ENCODE assay signal across 33 cellular contexts in genomic region chr13:104525467-104525866, GRCh38.
"Had no signal": no experiment of that assay in that cellular context is flagged by ENCODE, and none has a peak within 500 bp of the region (broad histone marks: within the 10 kb centered on the region; RNA-seq: fewer than 3 reads in every experiment).

No MANE protein-coding gene starts in this region.

- H3K4me3 Mint-ChIP-seq: activated B cell treated with CpG ODN at 0.5 μM for 24 hours; activated CD8-positive, alpha-beta memory T cell treated with anti-CD3 and anti-CD28 coated beads, Interleukin-2, amount 10 ng/mL, durations not matched to agents 7 days and 5 days; activated CD8-positive, alpha-beta T cell treated with anti-CD3 and anti-CD28 coated beads, Interleukin-2, amount 10 ng/mL, durations not matched to agents 7 days and 5 days; activated naive CD4-positive, alpha-beta T cell treated with anti-CD3 and anti-CD28 coated beads for 36 hours; activated naive CD4-positive, alpha-beta T cell treated with anti-CD3 and anti-CD28 coated beads, Interleukin-2, amount 50 U/mL, for 24 hours; activated naive CD8-positive, alpha-beta T cell treated with anti-CD3 and anti-CD28 coated beads for 36 hours; activated naive CD8-positive, alpha-beta T cell treated with anti-CD3 and anti-CD28 coated beads, Interleukin-2, amount 50 U/mL, for 24 hours; activated T-helper 1 cell treated with anti-CD3 and anti-CD28 coated beads, Interleukin-12 subunit alpha, Interleukin-12 subunit beta, Interleukin-2, Interleukin-4 antibody, amounts not matched to agents 30 ng/mL and 10 ng/mL and 1 ng/mL, durations not matched to agents 14 hours and 24 hours and 36 hours; T-helper 17 cell; T-helper 2 cell treated with Interferon-gamma antibody and Interleukin-4, amounts not matched to agents 5 μg/mL and 100 μg/mL, for 36 hours had no signal

- H3K36me3 Mint-ChIP-seq: activated CD8-positive, alpha-beta memory T cell treated with anti-CD3 and anti-CD28 coated beads, Interleukin-2, amount 10 ng/mL, durations not matched to agents 7 days and 5 days; activated naive CD8-positive, alpha-beta T cell treated with anti-CD3 and anti-CD28 coated beads for 36 hours had no signal

- H3K9me3 ChIP-seq: adrenal gland, body of pancreas, colonic mucosa had no signal

- H3K27ac Mint-ChIP-seq: activated B cell treated with CpG ODN at 0.5 μM for 24 hours; activated CD8-positive, alpha-beta memory T cell treated with anti-CD3 and anti-CD28 coated beads, Interleukin-2, amount 10 ng/mL, durations not matched to agents 7 days and 5 days; activated CD8-positive, alpha-beta T cell treated with anti-CD3 and anti-CD28 coated beads, Interleukin-2, amount 10 ng/mL, durations not matched to agents 7 days and 5 days; activated naive CD4-positive, alpha-beta T cell treated with anti-CD3 and anti-CD28 coated beads for 36 hours; activated naive CD4-positive, alpha-beta T cell treated with anti-CD3 and anti-CD28 coated beads, Interleukin-2, amount 50 U/mL, for 24 hours; activated naive CD8-positive, alpha-beta T cell treated with anti-CD3 and anti-CD28 coated beads for 36 hours; activated naive CD8-positive, alpha-beta T cell treated with anti-CD3 and anti-CD28 coated beads, Interleukin-2, amount 50 U/mL, for 24 hours; activated T-helper 1 cell treated with anti-CD3 and anti-CD28 coated beads, Interleukin-12 subunit alpha, Interleukin-12 subunit beta, Interleukin-2, Interleukin-4 antibody, amounts not matched to agents 30 ng/mL and 10 ng/mL and 1 ng/mL, durations not matched to agents 14 hours and 24 hours and 36 hours; activated T-helper 2 cell treated with anti-CD3 and anti-CD28 coated beads, Interferon-gamma antibody, Interleukin-2, Interleukin-4, amounts not matched to agents 10 μg/mL and 5 μg/mL and 100 μg/mL, durations not matched to agents 14 hours and 24 hours and 36 hours; T-helper 17 cell; T-helper 2 cell treated with Interferon-gamma antibody and Interleukin-4, amounts not matched to agents 5 μg/mL and 100 μg/mL, for 36 hours had no signal

- H3K27ac ChIP-seq: adrenal gland, body of pancreas, colonic mucosa, epithelial cell of prostate, esophagus squamous epithelium, gastroesophageal sphincter, WERI-Rb-1 had no signal

- H3K27me3 Mint-ChIP-seq: activated B cell treated with CpG ODN at 0.5 μM for 24 hours; activated CD8-positive, alpha-beta memory T cell treated with anti-CD3 and anti-CD28 coated beads, Interleukin-2, amount 10 ng/mL, durations not matched to agents 7 days and 5 days; activated naive CD4-positive, alpha-beta T cell treated with anti-CD3 and anti-CD28 coated beads, Interleukin-2, amount 50 U/mL, for 24 hours; activated naive CD8-positive, alpha-beta T cell treated with anti-CD3 and anti-CD28 coated beads for 36 hours; activated naive CD8-positive, alpha-beta T cell treated with anti-CD3 and anti-CD28 coated beads, Interleukin-2, amount 50 U/mL, for 24 hours; T-helper 17 cell had no signal

- DNase-seq: activated B cell treated with CpG ODN at 0.5 μM for 24 hours; activated CD4-positive, alpha-beta T cell treated with anti-CD3 and anti-CD28 coated beads for 48 hours; activated CD4-positive, alpha-beta T cell treated with anti-CD3 and anti-CD28 coated beads, Interleukin-2, amount 50 U/mL, for 1 hour; activated CD4-positive, alpha-beta T cell treated with anti-CD3 and anti-CD28 coated beads, Interleukin-2, amount 50 U/mL, for 48 hours; activated CD8-positive, alpha-beta memory T cell treated with anti-CD3 and anti-CD28 coated beads, Interleukin-2, amount 10 ng/mL, durations not matched to agents 7 days and 5 days; activated CD8-positive, alpha-beta memory T cell treated with anti-CD3 and anti-CD28 coated beads, Interleukin-2, amount 50 U/mL, for 4 hours; activated CD8-positive, alpha-beta T cell treated with anti-CD3 and anti-CD28 coated beads, Interleukin-2, amount 10 ng/mL, durations not matched to agents 7 days and 5 days; activated effector memory CD4-positive, alpha-beta T cell treated with anti-CD3 and anti-CD28 coated beads, Interleukin-2, amount 50 U/mL, for 16 hours; activated naive CD4-positive, alpha-beta T cell treated with anti-CD3 and anti-CD28 coated beads for 36 hours; activated naive CD8-positive, alpha-beta T cell treated with anti-CD3 and anti-CD28 coated beads for 36 hours; activated naive CD8-positive, alpha-beta T cell treated with anti-CD3 and anti-CD28 coated beads, Interleukin-2, amount 50 U/mL, for 24 hours; activated T-cell treated with anti-CD3 and anti-CD28 coated beads, Interleukin-2, amount 50 U/mL, for 1 hour; activated T-cell treated with anti-CD3 and anti-CD28 coated beads, Interleukin-2, amount 50 U/mL, for 48 hours; adrenal gland; amygdala; aorta; body of pancreas; caudate nucleus; colonic mucosa; effector CD8-positive, alpha-beta T cell; esophagus squamous epithelium; foreskin melanocyte; T-helper 1 cell; T-helper 17 cell; T1000; WERI-Rb-1 had no signal

- H3K4me1 Mint-ChIP-seq: activated B cell treated with CpG ODN at 0.5 μM for 24 hours; activated CD8-positive, alpha-beta memory T cell treated with anti-CD3 and anti-CD28 coated beads, Interleukin-2, amount 10 ng/mL, durations not matched to agents 7 days and 5 days; activated naive CD4-positive, alpha-beta T cell treated with anti-CD3 and anti-CD28 coated beads, Interleukin-2, amount 50 U/mL, for 24 hours; activated naive CD8-positive, alpha-beta T cell treated with anti-CD3 and anti-CD28 coated beads for 36 hours; activated naive CD8-positive, alpha-beta T cell treated with anti-CD3 and anti-CD28 coated beads, Interleukin-2, amount 50 U/mL, for 24 hours; T-helper 17 cell had no signal

- H3K4me3 ChIP-seq: adrenal gland, body of pancreas, colonic mucosa, esophagus squamous epithelium, gastroesophageal sphincter had no signal

- H3K9me3 Mint-ChIP-seq: activated naive CD4-positive, alpha-beta T cell treated with anti-CD3 and anti-CD28 coated beads, Interleukin-2, amount 50 U/mL, for 24 hours; activated naive CD8-positive, alpha-beta T cell treated with anti-CD3 and anti-CD28 coated beads for 36 hours had no signal

- ATAC-seq: activated CD4-positive, CD25-positive, alpha-beta regulatory T cell treated with anti-CD3 and anti-CD28 coated beads, Interleukin-2, amount 50 U/mL, for 24 hours; activated CD8-positive, alpha-beta memory T cell treated with anti-CD3 and anti-CD28 coated beads, Interleukin-2, amount 10 ng/mL, durations not matched to agents 7 days and 5 days; activated CD8-positive, alpha-beta T cell treated with anti-CD3 and anti-CD28 coated beads, Interleukin-2, amount 10 ng/mL, durations not matched to agents 7 days and 5 days; activated naive CD8-positive, alpha-beta T cell treated with anti-CD3 and anti-CD28 coated beads, Interleukin-2, amount 50 U/mL, for 24 hours; body of pancreas; gastroesophageal sphincter; T-helper 17 cell had no signal

- H3K4me1 ChIP-seq: adrenal gland, body of pancreas, colonic mucosa, esophagus squamous epithelium, gastroesophageal sphincter had no signal

- H3K27me3 ChIP-seq: adrenal gland, body of pancreas, colonic mucosa, esophagus squamous epithelium, gastroesophageal sphincter had no signal

- H3K36me3 ChIP-seq: adrenal gland, colonic mucosa, esophagus squamous epithelium, gastroesophageal sphincter, WERI-Rb-1 had no signal
